ENCODE assay signal across 17 cellular contexts in genomic region chr1:154741747-154742495, GRCh38.
A peak's percentile ranks its signal among the peaks of the same experiment; 100 is the strongest.
DNase-seq lines count a peak whose midpoint lies in the region; ATAC-seq and TF ChIP-seq lines count a peak whose summit lies in the region.
"Had no signal": no experiment of that assay in that cellular context is flagged by ENCODE, and none has a peak within 500 bp of the region (broad histone marks: within the 10 kb centered on the region; RNA-seq: fewer than 3 reads in every experiment).

No MANE protein-coding gene starts in this region.

- ATAC-seq in PC-3 (no peak), HG03175 (IDR thresholded peaks at IDR 0.05; ENCODE audit: unreplicated experiment) (no peak)
- ATAC-seq: activated CD8-positive, alpha-beta T cell treated with anti-CD3 and anti-CD28 coated beads for 36 hours had no signal

- no peaks in the 10 kb centered on the region for H4K20me1 ChIP-seq in PC-3 (ENCODE audit: low read length)

- H3K79me2 ChIP-seq in PC-3 (ENCODE audit: low read length): no peaks in the 10 kb centered on the region

- DNase-seq in BE2C (no peak), PC-3 (no peak), fibroblast of the aortic adventitia (ENCODE audit: low read depth) (peak; percentile 78), mesenteric fat pad (ENCODE audit: low spot score) (peak; percentile 62), T-helper 2 cell (no peak), GM19240 (ENCODE audit: insufficient read length, low spot score) (no peak), NCI-H1105 (lab: John Stamatoyannopoulos, UW) (no peak)
- DNase-seq: activated CD8-positive, alpha-beta T cell treated with anti-CD3 and anti-CD28 coated beads for 36 hours; activated effector memory CD4-positive, alpha-beta T cell treated with anti-CD3 and anti-CD28 coated beads, Interleukin-2, amount 50 U/mL, for 16 hours; central memory CD4-positive, alpha-beta T cell; DMS153; NCI-H187; pancreas; transverse colon had no signal

- H3K27ac ChIP-seq in PC-3 (ENCODE audit: low read length): no peak overlapping the region
- H3K27ac ChIP-seq: epithelial cell of prostate, pancreas, RWPE1 had no signal

- peak; percentile 20; the same call in 1 of the 2 replicates for TF ChIP-seq CTCF in BE2C (IDR thresholded peaks at IDR 0.05; ENCODE audit: low read depth, low read length)
- peak; percentile 39 for TF ChIP-seq CTCF in PC-3 (conservative IDR thresholded peaks at IDR 0.05; ENCODE audit: low read depth, low read length)
- TF ChIP-seq CTCF in fibroblast of the aortic adventitia (IDR thresholded peaks at IDR 0.05; ENCODE audit: insufficient read depth, low read length): no peak

- H3K9me3 ChIP-seq in BE2C: no peaks in the 10 kb centered on the region
- no peaks in the 10 kb centered on the region for H3K9me3 ChIP-seq in PC-3 (ENCODE audit: low read length)
- H3K9me3 ChIP-seq: pancreas, transverse colon had no signal

- H3K9me2 ChIP-seq in PC-3 (replicated peaks; ENCODE audit: low read length): no peaks in the 10 kb centered on the region

- H3K4me1 ChIP-seq in BE2C (no peaks in the 10 kb centered on the region), PC-3 (ENCODE audit: insufficient read depth, low read length) (peaks cover 4% of the 10 kb centered on the region)
- H3K4me1 ChIP-seq: pancreas, transverse colon had no signal

- no peak overlapping the region for H3K4me3 ChIP-seq in BE2C (ENCODE audit: low read depth, low read length)
- H3K4me3 ChIP-seq in PC-3 (ENCODE audit: low read length): no peak overlapping the region
- no peak overlapping the region for H3K4me3 ChIP-seq in fibroblast of the aortic adventitia (ENCODE audit: low read depth, low read length)
- H3K4me3 ChIP-seq: pancreas, transverse colon had no signal

- H3F3A ChIP-seq in PC-3 (ENCODE audit: low read length, unreplicated experiment): no peaks in the 10 kb centered on the region

- no TSS peak for BruUV-seq in PC-3 (replicated peaks; lab: Mats Ljungman, UMichigan)

- H2AFZ ChIP-seq in PC-3 (ENCODE audit: low read length): no peak overlapping the region

- no peak overlapping the region for H3K9ac ChIP-seq in PC-3 (ENCODE audit: low read length)

- POLR2A ChIA-PET in PC-3 (lab: Charles Lee; ENCODE audit: unreplicated experiment): no interaction called here

- no peak overlapping the region for H3K4me2 ChIP-seq in PC-3 (ENCODE audit: low read length)

- intact Hi-C loops in PC-3 (cut with micrococcal nuclease): no loop called here

- H3K27me3 ChIP-seq in BE2C: no peaks in the 10 kb centered on the region
- H3K27me3 ChIP-seq in PC-3 (ENCODE audit: low read length): peaks cover 85% of the 10 kb centered on the region
- H3K27me3 ChIP-seq: pancreas had no signal

- CTCF ChIA-PET in PC-3 (lab: Charles Lee): no interaction called here

- H3K36me3 ChIP-seq in BE2C (no peaks in the 10 kb centered on the region), PC-3 (ENCODE audit: low read depth, low read length) (no peaks in the 10 kb centered on the region)
- H3K36me3 ChIP-seq: pancreas, transverse colon had no signal

Comparison
In these comparisons a context has a peak if more than half of its experiments do, and no peak if none do; other contexts are left out.
1. DNase-seq: peak in fibroblast of the aortic adventitia (single experiment) and mesenteric fat pad (single experiment); none in BE2C (single experiment), PC-3 (single experiment), T-helper 2 cell (0 of 5), GM19240 (single experiment) and NCI-H1105 (single experiment).